In genomic region chr1:224116131-224116530, GRCh38 we compare ENCODE assay signal across 8 cellular contexts. TPM values are rescaled to one million over a fixed set of nuclear protein-coding genes. Genes with fewer than 3 reads are reported as not detected.
DNase-seq lines count a peak whose midpoint lies in the region; ATAC-seq and TF ChIP-seq lines count a peak whose summit lies in the region.

No MANE protein-coding gene starts in this region.

- no peaks in the 10 kb centered on the region for H3K36me3 ChIP-seq in aorta (ENCODE audit: control insufficient read depth in 1 of 2, insufficient read depth in 2 of 2, low read length in 1 of 2)

- H3K9me3 Mint-ChIP-seq in HFFc6, result no peaks in the 10 kb centered on the region

- no peak overlapping the region for H3K4me3 ChIP-seq in aorta (ENCODE audit: low read length in 2 of 2)

- intact Hi-C loops in aorta (cut with DNase I), result loop anchor here (5.0 to 10.0 kb wide), 3 partner anchors 66 to 339 kb away; partner anchors contain the start of gene DEGS1 (in 1 of the 2)

- H3K27ac Mint-ChIP-seq in HFFc6, result no peak overlapping the region; the same call in 1 of the 2 replicates

- H3K27ac ChIP-seq in VCaP (peak overlapping the region; percentile 40), aorta (ENCODE audit: low read depth in 1 of 2, low read length in 2 of 2) (no peak overlapping the region)

- H3K27me3 Mint-ChIP-seq in HFFc6 (ENCODE audit: insufficient read depth), result no peaks in the 10 kb centered on the region

- WGBS in aorta, 2 donors, result 12 to 14% methylated on average over 4 of the region's 4 CpGs

- H3K27me3 ChIP-seq in aorta (ENCODE audit: control insufficient read depth in 1 of 2, insufficient read depth in 2 of 2, low read length in 1 of 2), result no peaks in the 10 kb centered on the region

- H3K4me3 Mint-ChIP-seq in HFFc6, result peak overlapping the region; percentile 90

- H3K4me1 ChIP-seq in aorta (ENCODE audit: control insufficient read depth in 1 of 2, insufficient read depth in 2 of 2, low read length in 2 of 2), result no peaks in the 10 kb centered on the region

- DNase-seq in NCI-H510A treated with DMSO at 0.1 percent for 48 hours (lab: John Stamatoyannopoulos, UW) (peak; percentile 93), NCI-H510A (lab: John Stamatoyannopoulos, UW) (no peak), HFFc6 (peak; percentile 53), NCI-H2107 (lab: John Stamatoyannopoulos, UW) (peak; percentile 58), germinal center (ENCODE audit: low spot score) (peak; percentile 23), pulmonary artery endothelial cell (ENCODE audit: low read depth, low spot score) (peak; percentile 30), aorta (no peak)

- ATAC-seq in aorta (ENCODE audit: low FRiP score), result no peak

- no peaks in the 10 kb centered on the region for H3K9me3 ChIP-seq in aorta (ENCODE audit: control insufficient read depth, low read length)

- H3K4me1 Mint-ChIP-seq in HFFc6 (ENCODE audit: low read depth), result peaks cover 37% of the 10 kb centered on the region

- H3K36me3 Mint-ChIP-seq in HFFc6 (ENCODE audit: low read depth), result no peaks in the 10 kb centered on the region

- peak; percentile 86 for TF ChIP-seq CTCF in HFFc6 (IDR thresholded peaks at IDR 0.05)
- peak; percentile 63 for TF ChIP-seq CTCF in VCaP (conservative IDR thresholded peaks at IDR 0.05)

RNA-seq across cellular contexts. Expression of gene FBXO28, which starts 2.2 kb away (rescaled TPM):
- 10 to 100 TPM; 34.3 to 41.8 (median 39.2) TPM for total RNA-seq in HFFc6 (2021; fragmentation: NEBNext Ultra II Directional; extraction: Animal tissue kit (Norgen Biotek cat#: 25700))
- total RNA-seq in pulmonary artery endothelial cell (46.6 and 56.5 TPM in 2 replicates), aorta (10 to 100 TPM; 26.7 to 27.4 TPM)
- polyA plus RNA-seq in aorta, result 1 to 10 TPM; 6.8 to 9.0 TPM

Comparison
In these comparisons a context has a peak if more than half of its experiments do, and no peak if none do; other contexts are left out.
1. DNase-seq: peak in NCI-H510A treated with DMSO at 0.1 percent for 48 hours (single experiment), HFFc6 (single experiment), NCI-H2107 (single experiment), germinal center (single experiment) and pulmonary artery endothelial cell (single experiment); none in NCI-H510A (single experiment) and aorta (0 of 2).